ENCODE assay signal across 1 cellular context in genomic region chr1:37515185-37516034, GRCh38.
TF ChIP-seq lines count a peak whose summit lies in the region.

No MANE protein-coding gene starts in this region.

TF ChIP-seq in H1, 55 proteins besides CTCF, POLR2A, EP300 and RAD21:
- TF ChIP-seq CHD2 (IDR thresholded peaks at IDR 0.05; ENCODE audit: low read length) (no peak), SAP30 (IDR thresholded peaks at IDR 0.05; ENCODE audit: insufficient read depth, insufficient replicate concordance, low read length) (peak; percentile 9)
